8 cellular contexts compared by ENCODE assay signal in the genomic region with DNA sequence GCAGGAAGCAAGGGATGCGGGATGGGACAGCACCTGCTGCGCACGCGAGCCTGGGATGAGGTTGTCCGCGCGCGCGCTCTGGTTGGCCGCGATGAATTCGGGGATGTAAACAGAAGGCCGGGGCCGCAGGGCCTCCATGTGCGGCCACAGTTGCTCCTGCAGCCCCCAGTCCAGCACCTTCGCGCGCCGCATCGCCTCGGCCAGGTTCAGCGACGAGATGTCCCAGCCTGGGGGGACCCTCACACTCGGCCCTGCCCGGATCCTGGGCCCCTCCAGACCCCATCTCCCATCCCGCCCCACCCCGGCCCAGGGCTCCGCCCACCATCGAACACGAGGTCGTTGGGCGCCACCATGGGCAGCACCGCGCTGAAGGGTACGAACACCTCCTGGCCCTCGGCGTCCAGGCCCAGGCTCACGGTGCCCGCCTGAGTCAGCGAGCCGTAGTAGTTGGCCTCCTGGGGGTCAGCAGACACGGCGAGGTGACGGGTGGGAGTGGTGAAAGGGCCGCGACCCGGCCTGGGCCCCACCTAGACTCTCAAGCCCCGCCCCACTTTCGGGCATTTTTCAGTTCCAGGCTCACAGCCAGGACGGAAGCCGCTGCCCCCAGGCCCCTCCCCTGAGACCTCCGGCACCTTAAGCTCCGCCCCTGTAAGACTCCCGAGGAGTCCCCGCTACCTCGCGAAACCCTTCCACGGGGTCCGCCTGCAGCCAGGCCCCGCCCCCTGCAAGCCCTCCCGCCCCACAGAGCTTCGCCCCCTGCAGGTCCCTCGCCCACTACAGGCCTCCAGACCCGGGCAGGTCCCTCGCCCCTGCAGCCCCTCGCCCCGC. TPM values are rescaled to one million over a fixed set of nuclear protein-coding genes. Genes with fewer than 3 reads are reported as not detected.
DNase-seq lines count a peak whose midpoint lies in the region; ATAC-seq and TF ChIP-seq lines count a peak whose summit lies in the region.

No MANE protein-coding gene starts in this region.

- intact Hi-C loops in dendritic cell treated with granulocyte-macrophage colony-stimulating factor and Interleukin-4, amounts not matched to agents 40 ng/mL and 50 ng/mL, for 4 days (cut with micrococcal nuclease), result no loop called here
- intact Hi-C loops in lower lobe of right lung (cut with DNase I), result no loop called here

- H3K27me3 ChIP-seq in lower lobe of right lung (ENCODE audit: low read depth), result no peaks in the 10 kb centered on the region

- no peak for TF ChIP-seq CTCF in lower lobe of right lung (IDR thresholded peaks at IDR 0.05)

- peak overlapping the region; percentile 58 for H3K4me3 Mint-ChIP-seq in dendritic cell treated with granulocyte-macrophage colony-stimulating factor and Interleukin-4, amounts not matched to agents 40 ng/mL and 50 ng/mL, for 4 days

- peak; percentile 84 for DNase-seq in ELR (ENCODE audit: low read depth)
- DNase-seq in NCI-H2227 (lab: John Stamatoyannopoulos, UW; ENCODE audit: unreplicated experiment), result peak; percentile 81
- peak; percentile 66 to 77 for DNase-seq in activated CD4-positive, alpha-beta T cell treated with anti-CD3 and anti-CD28 coated beads for 4 hours
- peak; percentile 82 for DNase-seq in lower lobe of right lung
- DNase-seq in stimulated activated CD8-positive, alpha-beta memory T cell treated with anti-CD3 and anti-CD28 coated beads, Interleukin-4, amount 100 ng/mL, for 24 hours (ENCODE audit: low read depth), result peak; percentile 76

- H3K9me3 Mint-ChIP-seq in dendritic cell treated with granulocyte-macrophage colony-stimulating factor and Interleukin-4, amounts not matched to agents 40 ng/mL and 50 ng/mL, for 4 days, result no peaks in the 10 kb centered on the region

- peak; percentile 41 for ATAC-seq in HG02610 (IDR thresholded peaks at IDR 0.05; ENCODE audit: unreplicated experiment)
- ATAC-seq in lower lobe of right lung, result peak; percentile 62 to 68
- ATAC-seq in HG03025 (IDR thresholded peaks at IDR 0.05; ENCODE audit: low FRiP score, unreplicated experiment), result no peak

- H3K36me3 ChIP-seq in lower lobe of right lung, result peaks cover 13% of the 10 kb centered on the region

- peaks cover 56% of the 10 kb centered on the region for H3K27me3 Mint-ChIP-seq in dendritic cell treated with granulocyte-macrophage colony-stimulating factor and Interleukin-4, amounts not matched to agents 40 ng/mL and 50 ng/mL, for 4 days

- H3K9me3 ChIP-seq in lower lobe of right lung, result no peaks in the 10 kb centered on the region

- H3K4me1 ChIP-seq in lower lobe of right lung, result peaks cover 46% of the 10 kb centered on the region

- peaks cover 71% of the 10 kb centered on the region for H3K4me1 Mint-ChIP-seq in dendritic cell treated with granulocyte-macrophage colony-stimulating factor and Interleukin-4, amounts not matched to agents 40 ng/mL and 50 ng/mL, for 4 days (ENCODE audit: low read depth)

- peak overlapping the region; percentile 66 for H3K27ac Mint-ChIP-seq in dendritic cell treated with granulocyte-macrophage colony-stimulating factor and Interleukin-4, amounts not matched to agents 40 ng/mL and 50 ng/mL, for 4 days

- H3K4me3 ChIP-seq in lower lobe of right lung, result peak overlapping the region; percentile 64

- H3K27ac ChIP-seq in lower lobe of right lung, result peak overlapping the region; percentile 56

- H3K36me3 Mint-ChIP-seq in dendritic cell treated with granulocyte-macrophage colony-stimulating factor and Interleukin-4, amounts not matched to agents 40 ng/mL and 50 ng/mL, for 4 days (ENCODE audit: low read depth), result peaks cover 57% of the 10 kb centered on the region

RNA-seq across cellular contexts. Expression of gene ISYNA1, which starts 1.1 kb away (rescaled TPM):
- 30.6 TPM for total RNA-seq in lower lobe of right lung

RNA-seq across cellular contexts. Expression of gene SSBP4, which starts 17.7 kb away (rescaled TPM):
- 65.6 TPM for total RNA-seq in lower lobe of right lung

RNA-seq across cellular contexts. Expression of gene LRRC25, which starts 39.4 kb away (rescaled TPM):
- 35.4 TPM for total RNA-seq in lower lobe of right lung

RNA-seq across cellular contexts. Expression of gene GDF15, which starts 50.9 kb away (rescaled TPM):
- 21.2 TPM for total RNA-seq in lower lobe of right lung
